In genomic region chr6:107116328-107116892, GRCh38 we compare ENCODE assay signal across 8 cellular contexts. TPM values are rescaled to one million over a fixed set of nuclear protein-coding genes. Genes with fewer than 3 reads are reported as not detected.
DNase-seq lines count a peak whose midpoint lies in the region; ATAC-seq and TF ChIP-seq lines count a peak whose summit lies in the region.

No MANE protein-coding gene starts in this region.

- no peaks in the 10 kb centered on the region for H3K9me3 Mint-ChIP-seq in T-helper 2 cell treated with Interferon-gamma antibody and Interleukin-4, amounts not matched to agents 5 μg/mL and 100 μg/mL, for 36 hours
- peaks cover 4% of the 10 kb centered on the region for H3K9me3 Mint-ChIP-seq in endothelial cell (ENCODE audit: unreplicated experiment)

- H3K9me3 ChIP-seq in muscle layer of duodenum (ENCODE audit: control insufficient read depth in 1 of 2, low read length in 2 of 2) = no peaks in the 10 kb centered on the region

- H3K27ac Mint-ChIP-seq in T-helper 2 cell treated with Interferon-gamma antibody and Interleukin-4, amounts not matched to agents 5 μg/mL and 100 μg/mL, for 36 hours = peak overlapping the region; percentile 75
- H3K27ac Mint-ChIP-seq in endothelial cell (ENCODE audit: unreplicated experiment) = peak overlapping the region; percentile 70

- no peaks in the 10 kb centered on the region for H3K27me3 ChIP-seq in muscle layer of duodenum (ENCODE audit: low read depth, low read length)

- H3K27me3 Mint-ChIP-seq in T-helper 2 cell treated with Interferon-gamma antibody and Interleukin-4, amounts not matched to agents 5 μg/mL and 100 μg/mL, for 36 hours (ENCODE audit: low read depth) = peaks cover 13% of the 10 kb centered on the region
- H3K27me3 Mint-ChIP-seq in endothelial cell (ENCODE audit: unreplicated experiment) = peaks cover 2% of the 10 kb centered on the region

- peaks cover 4 to 21% of the 10 kb centered on the region in 2 donors for H3K4me1 ChIP-seq in muscle layer of duodenum (ENCODE audit: control insufficient read depth in 1 of 2, insufficient read depth in 2 of 2, low read length in 2 of 2)

- H3K4me1 Mint-ChIP-seq in T-helper 2 cell treated with Interferon-gamma antibody and Interleukin-4, amounts not matched to agents 5 μg/mL and 100 μg/mL, for 36 hours (ENCODE audit: low read depth) = peaks cover 12% of the 10 kb centered on the region
- H3K4me1 Mint-ChIP-seq in endothelial cell (ENCODE audit: unreplicated experiment) = peaks cover 20% of the 10 kb centered on the region

- H3K4me3 ChIP-seq in muscle layer of duodenum (ENCODE audit: low read depth in 1 of 2, low read length in 2 of 2) = peak overlapping the region; percentile 78 to 83

- no peaks in the 10 kb centered on the region for H3K36me3 ChIP-seq in muscle layer of duodenum (ENCODE audit: control insufficient read depth in 1 of 2, insufficient read depth in 2 of 2, low read length in 2 of 2)

- peak; percentile 75 for DNase-seq in NCI-H2107 treated with DMSO at 0.1 percent for 48 hours (lab: John Stamatoyannopoulos, UW; ENCODE audit: unreplicated experiment)
- DNase-seq in NCI-H2107 (lab: John Stamatoyannopoulos, UW) = no peak
- DNase-seq in NCI-H1417 treated with DMSO at 0.1 percent for 48 hours (lab: John Stamatoyannopoulos, UW) = peak; percentile 84
- DNase-seq in T-helper 2 cell treated with Interferon-gamma antibody and Interleukin-4, amounts not matched to agents 5 μg/mL and 100 μg/mL, for 36 hours (ENCODE audit: low spot score) = no peak
- peak; percentile 19 for DNase-seq in endothelial cell (ENCODE audit: low spot score)
- DNase-seq in midbrain (lab: John Stamatoyannopoulos, UW) = no peak

- H3K36me3 Mint-ChIP-seq in T-helper 2 cell treated with Interferon-gamma antibody and Interleukin-4, amounts not matched to agents 5 μg/mL and 100 μg/mL, for 36 hours (ENCODE audit: low read depth) = no peaks in the 10 kb centered on the region
- H3K36me3 Mint-ChIP-seq in endothelial cell (ENCODE audit: low read depth, unreplicated experiment) = no peaks in the 10 kb centered on the region

- H3K4me3 Mint-ChIP-seq in T-helper 2 cell treated with Interferon-gamma antibody and Interleukin-4, amounts not matched to agents 5 μg/mL and 100 μg/mL, for 36 hours = peak overlapping the region; percentile 82
- peak overlapping the region; percentile 90 for H3K4me3 Mint-ChIP-seq in endothelial cell (ENCODE audit: unreplicated experiment)

- ATAC-seq in HG02852 (IDR thresholded peaks at IDR 0.05; ENCODE audit: unreplicated experiment) = no peak

- peak overlapping the region; percentile 67 for H3K27ac ChIP-seq in muscle layer of duodenum (ENCODE audit: low read length)

- peak; percentile 9 for TF ChIP-seq CTCF in endothelial cell (IDR thresholded peaks at IDR 0.05; ENCODE audit: unreplicated experiment)

RNA-seq across cellular contexts. Expression of gene BEND3, which starts 1.1 kb away (rescaled TPM):
- total RNA-seq in endothelial cell (ENCODE audit: unreplicated experiment) = 5.8 TPM

Comparison
In these comparisons a context has a peak if more than half of its experiments do, and no peak if none do; other contexts are left out.
1. DNase-seq: peak in NCI-H2107 treated with DMSO at 0.1 percent for 48 hours (single experiment), NCI-H1417 treated with DMSO at 0.1 percent for 48 hours (single experiment) and endothelial cell (single experiment); none in NCI-H2107 (single experiment), T-helper 2 cell treated with Interferon-gamma antibody and Interleukin-4, amounts not matched to agents 5 μg/mL and 100 μg/mL, for 36 hours (single experiment) and midbrain (single experiment).